ENCODE assay signal across 21 cellular contexts in the genomic region with DNA sequence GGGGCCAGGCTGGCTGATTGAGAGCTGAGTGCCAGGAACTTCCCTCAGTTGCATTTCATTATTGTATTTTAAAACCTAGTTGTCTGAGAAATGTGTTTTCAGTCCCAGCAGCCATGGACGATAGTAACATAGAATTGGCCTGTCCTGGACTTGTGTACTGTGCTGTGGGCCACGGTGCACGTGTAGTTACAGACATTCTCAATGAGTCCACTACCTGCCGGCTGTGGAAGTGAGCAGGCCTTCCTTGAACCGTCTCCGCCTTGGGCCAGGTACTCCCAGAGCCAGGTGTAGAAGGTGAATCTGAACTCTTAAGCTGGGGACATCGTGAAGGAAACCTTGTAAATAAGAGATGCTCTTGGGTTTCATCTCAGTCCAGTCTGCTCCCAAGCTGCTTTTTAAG. TPM values are rescaled to one million over a fixed set of nuclear protein-coding genes. Genes with fewer than 3 reads are reported as not detected.
DNase-seq lines count a peak whose midpoint lies in the region; ATAC-seq, FAIRE-seq and TF ChIP-seq lines count a peak whose summit lies in the region.
"Had no signal": no experiment of that assay in that cellular context is flagged by ENCODE, and none has a peak within 500 bp of the region (broad histone marks: within the 10 kb centered on the region; RNA-seq: fewer than 3 reads in every experiment).

No MANE protein-coding gene starts in this region.

- H3K27me3 Mint-ChIP-seq in activated T-cell treated with anti-CD3 and anti-CD28 coated beads, Interleukin-2, amount 50 U/mL, for 72 hours (ENCODE audit: low read depth) = no peaks in the 10 kb centered on the region
- no peaks in the 10 kb centered on the region for H3K27me3 Mint-ChIP-seq in activated T-cell treated with anti-CD3 and anti-CD28 coated beads, Interleukin-2, amount 50 U/mL, for 4 hours (ENCODE audit: low read depth)
- H3K27me3 Mint-ChIP-seq in GM23338 (ENCODE audit: insufficient read depth, low read depth, poor library complexity) (no peaks in the 10 kb centered on the region), osteocyte (ENCODE audit: unreplicated experiment) (no peaks in the 10 kb centered on the region)
- no peaks in the 10 kb centered on the region for H3K27me3 Mint-ChIP-seq in activated T-helper 17 cell treated with anti-CD3 and anti-CD28 coated beads, Interleukin-2, amount 50 U/mL, for 72 hours
- H3K27me3 Mint-ChIP-seq: CD4-positive, alpha-beta T cell had no signal

- no peak for DNase-seq in activated T-cell treated with anti-CD3 and anti-CD28 coated beads, Interleukin-2, amount 50 U/mL, for 72 hours
- DNase-seq in activated T-cell treated with anti-CD3 and anti-CD28 coated beads, Interleukin-2, amount 50 U/mL, for 4 hours = no peak
- DNase-seq in GM23338 (ENCODE audit: low spot score) = no peak
- peak; percentile 62 for DNase-seq in osteocyte (ENCODE audit: extremely low spot score, unreplicated experiment)
- no peak for DNase-seq in HepG2 (ENCODE audit: low spot score)
- DNase-seq: AML-193; Caco-2; CD4-positive, alpha-beta T cell; GM23248; HCEC 1CT; HFFc6 had no signal

- H3F3A ChIP-seq in GM23338 (replicated peaks; ENCODE audit: low read depth) = no peaks in the 10 kb centered on the region

- H3K36me3 ChIP-seq in GM23338 (ENCODE audit: insufficient read depth) = no peaks in the 10 kb centered on the region
- H3K36me3 ChIP-seq in HepG2 (replicated peaks in 1 of 2; ENCODE audit: control insufficient read depth in 1 of 2, insufficient read depth in 2 of 2, low read length in 2 of 2) = peaks cover 15 to 23% of the 10 kb centered on the region in 2 experiments; a peak in 4 of 5 replicates

- H3K9ac ChIP-seq in HepG2 (ENCODE audit: insufficient read depth, low read depth, low read length) = no peak overlapping the region
- H3K9ac ChIP-seq: GM23248 had no signal

- no peak overlapping the region for H2AFZ ChIP-seq in GM23338
- no peak overlapping the region for H2AFZ ChIP-seq in HepG2 (ENCODE audit: low read length)
- H2AFZ ChIP-seq: GM23248 had no signal

- H3K4me2 ChIP-seq in GM23338 = no peak overlapping the region
- H3K4me2 ChIP-seq in HepG2 (ENCODE audit: low read depth, low read length) = no peak overlapping the region
- H3K4me2 ChIP-seq: A549 had no signal

- H3K27ac Mint-ChIP-seq in activated T-cell treated with anti-CD3 and anti-CD28 coated beads, Interleukin-2, amount 50 U/mL, for 72 hours = peak overlapping the region; percentile 75
- H3K27ac Mint-ChIP-seq in GM23338 (no peak overlapping the region), osteocyte (ENCODE audit: unreplicated experiment) (no peak overlapping the region)
- H3K27ac Mint-ChIP-seq in activated T-helper 17 cell treated with anti-CD3 and anti-CD28 coated beads, Interleukin-2, amount 50 U/mL, for 72 hours = peak overlapping the region; percentile 83
- H3K27ac Mint-ChIP-seq: CD4-positive, alpha-beta T cell; HFFc6 had no signal

- in situ Hi-C loops in HepG2 (cut with HindIII; ENCODE audit: extremely low pct_ligation_motif_present, low pct_unique_long_range_greater_than_20kb) = no loop called here

- H3K4me1 Mint-ChIP-seq in activated T-cell treated with anti-CD3 and anti-CD28 coated beads, Interleukin-2, amount 50 U/mL, for 72 hours (ENCODE audit: low read depth) = peaks cover 30% of the 10 kb centered on the region
- H3K4me1 Mint-ChIP-seq in activated T-cell treated with anti-CD3 and anti-CD28 coated beads, Interleukin-2, amount 50 U/mL, for 4 hours (ENCODE audit: low read depth) = peaks cover 27% of the 10 kb centered on the region
- no peaks in the 10 kb centered on the region; the same call in 2 of the 3 replicates for H3K4me1 Mint-ChIP-seq in GM23338
- peaks cover 13% of the 10 kb centered on the region for H3K4me1 Mint-ChIP-seq in activated T-helper 17 cell treated with anti-CD3 and anti-CD28 coated beads, Interleukin-2, amount 50 U/mL, for 72 hours
- H3K4me1 Mint-ChIP-seq in osteocyte (ENCODE audit: unreplicated experiment) = peaks cover 14% of the 10 kb centered on the region

- H3K27me3 ChIP-seq in GM23338 (ENCODE audit: insufficient read depth) = no peaks in the 10 kb centered on the region
- no peaks in the 10 kb centered on the region for H3K27me3 ChIP-seq in HepG2 (ENCODE audit: control insufficient read depth in 1 of 2, insufficient read depth in 2 of 2, low read length in 2 of 2)

- peaks cover 14 to 17% of the 10 kb centered on the region in 2 donors for H3K36me3 Mint-ChIP-seq in activated T-cell treated with anti-CD3 and anti-CD28 coated beads, Interleukin-2, amount 50 U/mL, for 72 hours (ENCODE audit: insufficient read depth in 2 of 2)
- peaks cover 34% of the 10 kb centered on the region for H3K36me3 Mint-ChIP-seq in activated T-cell treated with anti-CD3 and anti-CD28 coated beads, Interleukin-2, amount 50 U/mL, for 4 hours (ENCODE audit: insufficient read depth)
- H3K36me3 Mint-ChIP-seq in GM23338 (ENCODE audit: low read depth) = peaks cover 6% of the 10 kb centered on the region; the same call in 1 of the 3 replicates
- peaks cover 64% of the 10 kb centered on the region for H3K36me3 Mint-ChIP-seq in activated T-helper 17 cell treated with anti-CD3 and anti-CD28 coated beads, Interleukin-2, amount 50 U/mL, for 72 hours (ENCODE audit: low read depth)
- H3K36me3 Mint-ChIP-seq in osteocyte (ENCODE audit: unreplicated experiment) = peaks cover 30% of the 10 kb centered on the region

- FAIRE-seq in HepG2 (lab: Jason Lieb, UNC) = no peak
- FAIRE-seq: A549, D721Med, G401.6, GM12891, H54 had no signal

- CTCF ChIA-PET in HepG2 (lab: Yijun Ruan, JAX; ENCODE audit: low intra/inter-chr PET ratio, low total read pairs) = no interaction called here

- H3K27ac ChIP-seq in GM23338 (ENCODE audit: low read depth) = 0 out of 2 replicates have a peak overlapping the region, but pooled peaks have one; percentile 9
- H3K27ac ChIP-seq in HepG2 (ENCODE audit: extremely low read length, insufficient read depth, low read length) = no peak overlapping the region
- H3K27ac ChIP-seq: 22Rv1, A549, C4-2B, GM23248 had no signal

- H3K4me1 ChIP-seq in GM23338 (ENCODE audit: insufficient read depth) (no peaks in the 10 kb centered on the region), HepG2 (ENCODE audit: insufficient read depth, low read length) (peaks cover 18% of the 10 kb centered on the region)
- H3K4me1 ChIP-seq: A549, Caco-2 had no signal

- TF ChIP-seq RAD21 in HepG2 (CRISPR knock-in tag; IDR thresholded peaks at IDR 0.05) = no peak

- no TSS peak for BruUV-seq in HepG2 (replicated peaks; lab: Mats Ljungman, UMichigan)

- no peak for ATAC-seq in activated T-cell treated with anti-CD3 and anti-CD28 coated beads, Interleukin-2, amount 50 U/mL, for 72 hours (replicated peaks in 1 of 2)
- ATAC-seq in activated T-cell treated with anti-CD3 and anti-CD28 coated beads, Interleukin-2, amount 50 U/mL, for 4 hours = no peak
- ATAC-seq in GM23338 = no peak
- ATAC-seq in activated T-helper 17 cell treated with anti-CD3 and anti-CD28 coated beads, Interleukin-2, amount 50 U/mL, for 72 hours (replicated peaks) = no peak
- ATAC-seq in HG02852 (IDR thresholded peaks at IDR 0.05; ENCODE audit: unreplicated experiment) = no peak
- ATAC-seq in HepG2 = no peak
- ATAC-seq in GM18909 (IDR thresholded peaks at IDR 0.05; ENCODE audit: poor library complexity, unreplicated experiment) = no peak
- ATAC-seq: A549 had no signal

- H4K20me1 ChIP-seq in GM23338 (replicated peaks; ENCODE audit: insufficient read depth) (peaks cover 4% of the 10 kb centered on the region; the same call in 1 of the 2 replicates), HepG2 (ENCODE audit: insufficient read depth, low read length) (peaks cover 7% of the 10 kb centered on the region; the same call in 1 of the 2 replicates)

- H3K79me2 ChIP-seq in GM23338 (replicated peaks; ENCODE audit: insufficient read depth) (peaks cover 19% of the 10 kb centered on the region), HepG2 (ENCODE audit: insufficient read depth, low read length) (no peaks in the 10 kb centered on the region)

- TF ChIP-seq EP300 in HepG2 (IDR thresholded peaks at IDR 0.05; ENCODE audit: low read depth in 2 of 2, low read length in 2 of 2) (no peak), HepG2 (CRISPR knock-in tag; IDR thresholded peaks at IDR 0.05; ENCODE audit: borderline replicate concordance) (no peak)

- H3K4me3 ChIP-seq in GM23338 (no peak overlapping the region), HepG2 (replicated peaks in 1 of 3; ENCODE audit: insufficient read depth in 1 of 3, low read depth in 2 of 3, low read length in 3 of 3) (no peak overlapping the region)
- H3K4me3 ChIP-seq: A549, GM23248 had no signal

- 96% methylated on average over 7 of the region's 7 CpGs for WGBS in HepG2 (ENCODE audit: low lambda C conversion rate)

- intact Hi-C loops in HepG2 (cut with micrococcal nuclease; ENCODE audit: unreplicated experiment) = no loop called here

- no peaks in the 10 kb centered on the region for H3K9me3 Mint-ChIP-seq in activated T-cell treated with anti-CD3 and anti-CD28 coated beads, Interleukin-2, amount 50 U/mL, for 72 hours
- H3K9me3 Mint-ChIP-seq in activated T-cell treated with anti-CD3 and anti-CD28 coated beads, Interleukin-2, amount 50 U/mL, for 4 hours = no peaks in the 10 kb centered on the region
- H3K9me3 Mint-ChIP-seq in GM23338 (no peaks in the 10 kb centered on the region), osteocyte (ENCODE audit: unreplicated experiment) (no peaks in the 10 kb centered on the region)
- H3K9me3 Mint-ChIP-seq in activated T-helper 17 cell treated with anti-CD3 and anti-CD28 coated beads, Interleukin-2, amount 50 U/mL, for 72 hours = no peaks in the 10 kb centered on the region
- H3K9me3 Mint-ChIP-seq: CD4-positive, alpha-beta T cell; HFFc6 had no signal

- TF ChIP-seq POLR2A in HepG2 (IDR thresholded peaks at IDR 0.05; ENCODE audit: insufficient read depth in 1 of 2, low read depth in 2 of 2, low read length in 2 of 2) = no peak

- H3K9me2 ChIP-seq in GM23338 (ENCODE audit: insufficient read depth) = no peaks in the 10 kb centered on the region

- H3K9me3 ChIP-seq in HepG2 (ENCODE audit: low read length) = no peaks in the 10 kb centered on the region
- H3K9me3 ChIP-seq: A549, Caco-2 had no signal

- POLR2A ChIA-PET in HepG2 (lab: Yijun Ruan, JAX) = no interaction called here

- H3K4me3 Mint-ChIP-seq in activated T-cell treated with anti-CD3 and anti-CD28 coated beads, Interleukin-2, amount 50 U/mL, for 72 hours = no peak overlapping the region
- no peak overlapping the region for H3K4me3 Mint-ChIP-seq in activated T-cell treated with anti-CD3 and anti-CD28 coated beads, Interleukin-2, amount 50 U/mL, for 4 hours
- H3K4me3 Mint-ChIP-seq in GM23338 (no peak overlapping the region), osteocyte (ENCODE audit: unreplicated experiment) (no peak overlapping the region)
- H3K4me3 Mint-ChIP-seq in activated T-helper 17 cell treated with anti-CD3 and anti-CD28 coated beads, Interleukin-2, amount 50 U/mL, for 72 hours = no peak overlapping the region
- H3K4me3 Mint-ChIP-seq: CD4-positive, alpha-beta T cell; HFFc6 had no signal

- TF ChIP-seq CTCF in GM23338 (conservative IDR thresholded peaks at IDR 0.05; ENCODE audit: low read depth in 2 of 2) = no peak
- no peak for TF ChIP-seq CTCF in osteocyte (IDR thresholded peaks at IDR 0.05)
- no peak for TF ChIP-seq CTCF in HepG2 (CRISPR knock-in tag; IDR thresholded peaks at IDR 0.05)

RNA-seq across cellular contexts. Expression of gene UBE2F, which starts 47.0 kb away (rescaled TPM):
- 10 to 100 TPM; 73.6 to 81.7 TPM for total RNA-seq in activated T-cell treated with anti-CD3 and anti-CD28 coated beads, Interleukin-2, amount 50 U/mL, for 72 hours
- total RNA-seq in activated T-cell treated with anti-CD3 and anti-CD28 coated beads, Interleukin-2, amount 50 U/mL, for 4 hours = 10 to 100 TPM; 64.2 to 66.2 (median 66.1) TPM
- 56.7 and 106 TPM in 2 replicates for total RNA-seq in GM23338 (2014; rRNA removed; shearing (Covaris generic))
- polyA plus RNA-seq in GM23338 (2016; fragmentation: Nextera tagmentation; extraction: Ambion mirVana) (91.3 and 98.2 TPM in 2 replicates), HepG2 (2011; rRNA removed) (27.3 and 35.4 TPM in 2 replicates)
- total RNA-seq in activated T-helper 17 cell treated with anti-CD3 and anti-CD28 coated beads, Interleukin-2, amount 50 U/mL, for 72 hours = 10 to 100 TPM; 38.9 to 44.7 TPM
- total RNA-seq in osteocyte (54.3 and 56.5 TPM in 2 replicates), HepG2 (2016; rRNA removed; fragmentation: Illumina TruSeq; extraction: Trizol) (73.1 and 79.8 TPM in 2 replicates)
- 177 and 237 TPM in 2 replicates for total RNA-seq in HepG2 (2016; cell fraction: cytosol; rRNA removed; fragmentation: Illumina TruSeq; extraction: Trizol; ENCODE audit: low read depth)
- total RNA-seq in HepG2 (2016; cell fraction: insoluble cytoplasmic fraction; rRNA removed; fragmentation: Illumina TruSeq; extraction: Trizol) = 65.1 and 76.9 TPM in 2 replicates
- 185 and 204 TPM in 2 replicates for total RNA-seq in HepG2 (2016; cell fraction: membrane; rRNA removed; fragmentation: Illumina TruSeq; extraction: Trizol)
- total RNA-seq in HepG2 (2016; cell fraction: nucleus; rRNA removed; fragmentation: Illumina TruSeq; extraction: Trizol) = 34.3 and 36.3 TPM in 2 replicates
- 41.8 and 45.9 TPM in 2 replicates for polyA plus RNA-seq in HepG2 (2011; cell fraction: cytosol; rRNA removed)
- polyA plus RNA-seq in HepG2 (2011; cell fraction: nucleus; rRNA removed) = 13.6 and 17.3 TPM in 2 replicates
- 40.6 and 43.1 TPM in 2 replicates for polyA plus RNA-seq in HepG2 (2012)
- polyA plus RNA-seq in HepG2 (2016; cell fraction: cytosol; fragmentation: Illumina TruSeq; extraction: Trizol; ENCODE audit: low read depth) = 290 and 368 TPM in 2 replicates
- polyA plus RNA-seq in HepG2 (2016; cell fraction: insoluble cytoplasmic fraction; fragmentation: Illumina TruSeq; extraction: Trizol; ENCODE audit: low read depth) = 92.1 and 108 TPM in 2 replicates
- polyA plus RNA-seq in HepG2 (2016; cell fraction: membrane; fragmentation: Illumina TruSeq; extraction: Trizol; ENCODE audit: low read depth) = 202 and 262 TPM in 2 replicates
- polyA plus RNA-seq in HepG2 (2016; cell fraction: nucleus; fragmentation: Illumina TruSeq; extraction: Trizol; ENCODE audit: insufficient read depth, low read depth) = 52.7 and 59.5 TPM in 2 replicates
- 12.1 and 13.1 TPM in 2 replicates for polyA minus RNA-seq in HepG2 (2011; rRNA and poly(A)+ RNA removed; ENCODE audit: low replicate concordance)
- 14.9 and 15.7 TPM in 2 replicates for polyA minus RNA-seq in HepG2 (2011; cell fraction: cytosol; rRNA and poly(A)+ RNA removed)
- 29.1 and 31.0 TPM in 2 replicates for polyA minus RNA-seq in HepG2 (2011; cell fraction: nucleus; rRNA and poly(A)+ RNA removed)

RNA-seq across cellular contexts. Expression of gene SCLY, which starts 47.0 kb away (rescaled TPM):
- total RNA-seq in activated T-cell treated with anti-CD3 and anti-CD28 coated beads, Interleukin-2, amount 50 U/mL, for 72 hours = 10 to 100 TPM; 36.3 to 38.2 TPM
- 10 to 100 TPM; 46.4 to 63.5 (median 60.1) TPM for total RNA-seq in activated T-cell treated with anti-CD3 and anti-CD28 coated beads, Interleukin-2, amount 50 U/mL, for 4 hours
- total RNA-seq in GM23338 (2014; rRNA removed; shearing (Covaris generic)) = 68.9 and 80.3 TPM in 2 replicates
- polyA plus RNA-seq in GM23338 (2016; fragmentation: Nextera tagmentation; extraction: Ambion mirVana) (57.2 and 61.1 TPM in 2 replicates), HepG2 (2011; rRNA removed) (27.9 and 29.8 TPM in 2 replicates)
- total RNA-seq in activated T-helper 17 cell treated with anti-CD3 and anti-CD28 coated beads, Interleukin-2, amount 50 U/mL, for 72 hours = 10 to 100 TPM; 56.2 to 57.1 TPM
- total RNA-seq in osteocyte (22.1 and 22.5 TPM in 2 replicates), HepG2 (2016; rRNA removed; fragmentation: Illumina TruSeq; extraction: Trizol) (31.6 and 38.6 TPM in 2 replicates)
- 12.3 and 14.5 TPM in 2 replicates for total RNA-seq in HepG2 (2016; cell fraction: cytosol; rRNA removed; fragmentation: Illumina TruSeq; extraction: Trizol; ENCODE audit: low read depth)
- 30.5 and 37.5 TPM in 2 replicates for total RNA-seq in HepG2 (2016; cell fraction: insoluble cytoplasmic fraction; rRNA removed; fragmentation: Illumina TruSeq; extraction: Trizol)
- total RNA-seq in HepG2 (2016; cell fraction: membrane; rRNA removed; fragmentation: Illumina TruSeq; extraction: Trizol) = 23.6 and 24.7 TPM in 2 replicates
- 29.1 and 39.0 TPM in 2 replicates for total RNA-seq in HepG2 (2016; cell fraction: nucleus; rRNA removed; fragmentation: Illumina TruSeq; extraction: Trizol)
- 17.1 and 23.0 TPM in 2 replicates for polyA plus RNA-seq in HepG2 (2011; cell fraction: cytosol; rRNA removed)
- 64.3 and 65.1 TPM in 2 replicates for polyA plus RNA-seq in HepG2 (2011; cell fraction: nucleus; rRNA removed)
- polyA plus RNA-seq in HepG2 (2012) = 22.1 and 29.8 TPM in 2 replicates
- 13.7 and 14.3 TPM in 2 replicates for polyA plus RNA-seq in HepG2 (2016; cell fraction: cytosol; fragmentation: Illumina TruSeq; extraction: Trizol; ENCODE audit: low read depth)
- polyA plus RNA-seq in HepG2 (2016; cell fraction: insoluble cytoplasmic fraction; fragmentation: Illumina TruSeq; extraction: Trizol; ENCODE audit: low read depth) = 25.9 and 34.7 TPM in 2 replicates
- 18.7 and 19.5 TPM in 2 replicates for polyA plus RNA-seq in HepG2 (2016; cell fraction: membrane; fragmentation: Illumina TruSeq; extraction: Trizol; ENCODE audit: low read depth)
- 41.1 and 45.5 TPM in 2 replicates for polyA plus RNA-seq in HepG2 (2016; cell fraction: nucleus; fragmentation: Illumina TruSeq; extraction: Trizol; ENCODE audit: insufficient read depth, low read depth)
- 43.6 and 66.5 TPM in 2 replicates for polyA minus RNA-seq in HepG2 (2011; rRNA and poly(A)+ RNA removed; ENCODE audit: low replicate concordance)
- 13.8 and 14.8 TPM in 2 replicates for polyA minus RNA-seq in HepG2 (2011; cell fraction: cytosol; rRNA and poly(A)+ RNA removed)
- polyA minus RNA-seq in HepG2 (2011; cell fraction: nucleus; rRNA and poly(A)+ RNA removed) = 50.2 and 65.3 TPM in 2 replicates

Comparison
In these comparisons a context has a peak if more than half of its experiments do, and no peak if none do; other contexts are left out.
1. H3K27ac Mint-ChIP-seq: peak in activated T-cell treated with anti-CD3 and anti-CD28 coated beads, Interleukin-2, amount 50 U/mL, for 72 hours (single experiment) and activated T-helper 17 cell treated with anti-CD3 and anti-CD28 coated beads, Interleukin-2, amount 50 U/mL, for 72 hours (single experiment); none in GM23338 (single experiment) and osteocyte (single experiment).